In genomic region chr18:59899298-59900221, GRCh38 we compare ENCODE assay signal across 8 cellular contexts. TPM values are rescaled to one million over a fixed set of nuclear protein-coding genes. Genes with fewer than 3 reads are reported as not detected.
DNase-seq lines count a peak whose midpoint lies in the region; ATAC-seq and TF ChIP-seq lines count a peak whose summit lies in the region.

PMAIP1 (plus strand) TSS chr18:59899996; CDS start chr18:59900178, 182 bp downstream.

- no peak for TF ChIP-seq CTCF in nephron progenitor cell (IDR thresholded peaks at IDR 0.05)

- intact Hi-C loops in activated T-helper 1 cell treated with anti-CD3 and anti-CD28 coated beads, Interleukin-12 subunit alpha, Interleukin-12 subunit beta, Interleukin-2, Interleukin-4 antibody, amounts not matched to agents 30 ng/mL and 10 ng/mL and 1 ng/mL, durations not matched to agents 14 hours and 24 hours and 36 hours (cut with micrococcal nuclease) = loop anchor here (1.0 to 5.0 kb wide), 8 partner anchors 13 to 760 kb away; partner anchors contain the start of genes LMAN1 and SEC11C

- H3K9me3 Mint-ChIP-seq in activated T-helper 1 cell treated with anti-CD3 and anti-CD28 coated beads, Interleukin-12 subunit alpha, Interleukin-12 subunit beta, Interleukin-2, Interleukin-4 antibody, amounts not matched to agents 30 ng/mL and 10 ng/mL and 1 ng/mL, durations not matched to agents 14 hours and 24 hours and 36 hours = no peaks in the 10 kb centered on the region
- no peaks in the 10 kb centered on the region for H3K9me3 Mint-ChIP-seq in nephron progenitor cell
- H3K9me3 Mint-ChIP-seq in stimulated activated naive CD8-positive, alpha-beta T cell treated with anti-CD3 and anti-CD28 coated beads, Interleukin-15, amount 100 ng/mL, for 72 hours = no peaks in the 10 kb centered on the region

- peaks cover 35% of the 10 kb centered on the region for H3K36me3 Mint-ChIP-seq in activated T-helper 1 cell treated with anti-CD3 and anti-CD28 coated beads, Interleukin-12 subunit alpha, Interleukin-12 subunit beta, Interleukin-2, Interleukin-4 antibody, amounts not matched to agents 30 ng/mL and 10 ng/mL and 1 ng/mL, durations not matched to agents 14 hours and 24 hours and 36 hours (ENCODE audit: low read depth)
- H3K36me3 Mint-ChIP-seq in nephron progenitor cell (ENCODE audit: low read depth) = peaks cover 13% of the 10 kb centered on the region

- DNase-seq in Daoy (ENCODE audit: low read depth) (peak; percentile 91), H4 (ENCODE audit: low spot score) (peak; percentile 92), LoVo (ENCODE audit: low spot score) (peak; percentile 94), RPMI8226 (peak; percentile 91), fibroblast of peridontal ligament (ENCODE audit: extremely low read depth) (peak; percentile 94), nephron progenitor cell (peak; percentile 90)
- DNase-seq in activated T-helper 1 cell treated with anti-CD3 and anti-CD28 coated beads, Interleukin-12 subunit alpha, Interleukin-12 subunit beta, Interleukin-2, Interleukin-4 antibody, amounts not matched to agents 30 ng/mL and 10 ng/mL and 1 ng/mL, durations not matched to agents 14 hours and 24 hours and 36 hours (ENCODE audit: low spot score) = peak; percentile 84
- peak; percentile 85 to 90 for DNase-seq in stimulated activated naive CD8-positive, alpha-beta T cell treated with anti-CD3 and anti-CD28 coated beads, Interleukin-15, amount 100 ng/mL, for 72 hours

- peak within 1 kb of the TSS; percentile 97 for H3K4me3 Mint-ChIP-seq in activated T-helper 1 cell treated with anti-CD3 and anti-CD28 coated beads, Interleukin-12 subunit alpha, Interleukin-12 subunit beta, Interleukin-2, Interleukin-4 antibody, amounts not matched to agents 30 ng/mL and 10 ng/mL and 1 ng/mL, durations not matched to agents 14 hours and 24 hours and 36 hours
- peak within 1 kb of the TSS; percentile 87 for H3K4me3 Mint-ChIP-seq in nephron progenitor cell
- peak within 1 kb of the TSS; percentile 94 to 96 for H3K4me3 Mint-ChIP-seq in stimulated activated naive CD8-positive, alpha-beta T cell treated with anti-CD3 and anti-CD28 coated beads, Interleukin-15, amount 100 ng/mL, for 72 hours

- no peaks in the 10 kb centered on the region for H3K27me3 Mint-ChIP-seq in activated T-helper 1 cell treated with anti-CD3 and anti-CD28 coated beads, Interleukin-12 subunit alpha, Interleukin-12 subunit beta, Interleukin-2, Interleukin-4 antibody, amounts not matched to agents 30 ng/mL and 10 ng/mL and 1 ng/mL, durations not matched to agents 14 hours and 24 hours and 36 hours (ENCODE audit: insufficient read depth)
- H3K27me3 Mint-ChIP-seq in nephron progenitor cell (ENCODE audit: low read depth, poor library complexity) = peaks cover 71% of the 10 kb centered on the region
- no peaks in the 10 kb centered on the region for H3K27me3 Mint-ChIP-seq in stimulated activated naive CD8-positive, alpha-beta T cell treated with anti-CD3 and anti-CD28 coated beads, Interleukin-15, amount 100 ng/mL, for 72 hours

- peaks cover 41% of the 10 kb centered on the region for H3K4me1 Mint-ChIP-seq in activated T-helper 1 cell treated with anti-CD3 and anti-CD28 coated beads, Interleukin-12 subunit alpha, Interleukin-12 subunit beta, Interleukin-2, Interleukin-4 antibody, amounts not matched to agents 30 ng/mL and 10 ng/mL and 1 ng/mL, durations not matched to agents 14 hours and 24 hours and 36 hours (ENCODE audit: low read depth)
- H3K4me1 Mint-ChIP-seq in nephron progenitor cell = peaks cover 41% of the 10 kb centered on the region
- H3K4me1 Mint-ChIP-seq in stimulated activated naive CD8-positive, alpha-beta T cell treated with anti-CD3 and anti-CD28 coated beads, Interleukin-15, amount 100 ng/mL, for 72 hours = peaks cover 32% of the 10 kb centered on the region

- peak within 1 kb of the TSS; percentile 99 for H3K27ac Mint-ChIP-seq in activated T-helper 1 cell treated with anti-CD3 and anti-CD28 coated beads, Interleukin-12 subunit alpha, Interleukin-12 subunit beta, Interleukin-2, Interleukin-4 antibody, amounts not matched to agents 30 ng/mL and 10 ng/mL and 1 ng/mL, durations not matched to agents 14 hours and 24 hours and 36 hours
- H3K27ac Mint-ChIP-seq in nephron progenitor cell = peak within 1 kb of the TSS; percentile 77
- H3K27ac Mint-ChIP-seq in stimulated activated naive CD8-positive, alpha-beta T cell treated with anti-CD3 and anti-CD28 coated beads, Interleukin-15, amount 100 ng/mL, for 72 hours = peak within 1 kb of the TSS; percentile 100

- ATAC-seq in stimulated activated naive CD8-positive, alpha-beta T cell treated with anti-CD3 and anti-CD28 coated beads, Interleukin-15, amount 100 ng/mL, for 72 hours = peak; percentile 83

RNA-seq across cellular contexts. Expression of gene PMAIP1, which starts in this region (rescaled TPM):
- total RNA-seq in Daoy (2014; rRNA removed; shearing (Covaris generic)) = 47.8 and 57.9 TPM in 2 replicates
- 52.4 and 64.3 TPM in 2 replicates for total RNA-seq in H4 (2014; rRNA removed; shearing (Covaris generic))
- 57.2 and 59.5 TPM in 2 replicates for total RNA-seq in activated T-helper 1 cell treated with anti-CD3 and anti-CD28 coated beads, Interleukin-12 subunit alpha, Interleukin-12 subunit beta, Interleukin-2, Interleukin-4 antibody, amounts not matched to agents 30 ng/mL and 10 ng/mL and 1 ng/mL, durations not matched to agents 14 hours and 24 hours and 36 hours

Comparison
In these comparisons a context has a peak if more than half of its experiments do, and no peak if none do; other contexts are left out.
1. Peak in every context shown above with its lines: DNase-seq and ATAC-seq.